ENCODE assay signal across 7 cellular contexts in the genomic region with DNA sequence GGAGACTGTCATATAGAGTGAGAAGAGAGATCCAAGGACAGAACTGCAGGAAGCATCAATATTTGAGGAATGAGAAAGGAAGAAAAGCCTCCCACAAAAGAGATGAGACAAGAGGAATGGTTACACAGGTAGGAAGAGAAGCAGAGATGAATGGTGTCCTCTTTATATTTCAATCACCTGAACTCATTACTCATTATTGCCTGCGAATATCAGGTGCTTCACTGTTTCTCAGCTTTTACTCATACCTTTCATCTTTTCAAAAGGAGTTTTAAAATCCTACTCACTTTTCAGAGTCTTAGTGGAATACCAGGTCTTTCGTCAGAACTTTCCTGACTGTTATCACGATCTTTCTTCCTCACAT. TPM values are rescaled to one million over a fixed set of nuclear protein-coding genes. Genes with fewer than 3 reads are reported as not detected.
A peak's percentile ranks its signal among the peaks of the same experiment; 100 is the strongest.
DNase-seq lines count a peak whose midpoint lies in the region; ATAC-seq and TF ChIP-seq lines count a peak whose summit lies in the region.

No MANE protein-coding gene starts in this region.

- H3K27me3 ChIP-seq in WERI-Rb-1 (ENCODE audit: insufficient read depth, low read depth, severe bottlenecking) = no peaks in the 10 kb centered on the region

- H3K4me1 Mint-ChIP-seq in MCF 10A (ENCODE audit: insufficient read depth, unreplicated experiment) = peaks cover 9% of the 10 kb centered on the region
- peaks cover 13 to 16% of the 10 kb centered on the region in 2 donors for H3K4me1 Mint-ChIP-seq in natural killer cell treated with Interleukin-12 subunit alpha and Interleukin-12 subunit beta and Interleukin-15 and Interleukin-18, amount 100 ng/mL, for 72 hours (ENCODE audit: low read depth in 2 of 2)

- H3K9me3 Mint-ChIP-seq in MCF 10A (ENCODE audit: unreplicated experiment) = no peaks in the 10 kb centered on the region
- H3K9me3 Mint-ChIP-seq in natural killer cell treated with Interleukin-12 subunit alpha and Interleukin-12 subunit beta and Interleukin-15 and Interleukin-18, amount 100 ng/mL, for 72 hours = peaks cover 9% of the 10 kb centered on the region

- DNase-seq in MCF 10A (ENCODE audit: unreplicated experiment) = no peak
- no peak for DNase-seq in natural killer cell treated with Interleukin-12 subunit alpha and Interleukin-12 subunit beta and Interleukin-15 and Interleukin-18, amount 100 ng/mL, for 72 hours (ENCODE audit: low spot score)
- DNase-seq in COR-L47 (lab: John Stamatoyannopoulos, UW) = no peak
- no peak for DNase-seq in WERI-Rb-1
- no peak for DNase-seq in kidney tubule cell (ENCODE audit: low spot score)

- CTCF ChIA-PET in MCF 10A (lab: Yijun Ruan, JAX) = interaction anchor here (0.9 to 6.5 kb wide), 2 partner anchors 14 to 76 kb away, joined by 5 to 58 read pairs; no protein-coding TSS in a partner anchor

- H3K27ac Mint-ChIP-seq in MCF 10A (ENCODE audit: low read depth, unreplicated experiment) = peak overlapping the region; percentile 65
- peak overlapping the region; percentile 79 to 90 for H3K27ac Mint-ChIP-seq in natural killer cell treated with Interleukin-12 subunit alpha and Interleukin-12 subunit beta and Interleukin-15 and Interleukin-18, amount 100 ng/mL, for 72 hours

- no peaks in the 10 kb centered on the region for H3K9me3 ChIP-seq in WERI-Rb-1 (ENCODE audit: severe bottlenecking)

- no peak overlapping the region for H3K4me3 ChIP-seq in WERI-Rb-1 (ENCODE audit: low read depth, low read length)

- no peak overlapping the region for H3K27ac ChIP-seq in WERI-Rb-1

- intact Hi-C loops in MCF 10A (cut with micrococcal nuclease) = no loop called here

- peak overlapping the region; percentile 75 for H3K4me3 Mint-ChIP-seq in MCF 10A (ENCODE audit: unreplicated experiment)
- H3K4me3 Mint-ChIP-seq in natural killer cell treated with Interleukin-12 subunit alpha and Interleukin-12 subunit beta and Interleukin-15 and Interleukin-18, amount 100 ng/mL, for 72 hours = peak overlapping the region; percentile 93

- ATAC-seq in GM19438 (IDR thresholded peaks at IDR 0.05; ENCODE audit: low read depth, unreplicated experiment) (peak; percentile 36), HG03060 (IDR thresholded peaks at IDR 0.05; ENCODE audit: low read depth, unreplicated experiment) (peak; percentile 10)
- ATAC-seq in natural killer cell treated with Interleukin-12 subunit alpha and Interleukin-12 subunit beta and Interleukin-15 and Interleukin-18, amount 100 ng/mL, for 72 hours = peak in 1 of 2 donors; percentile 40

- BruUV-seq in MCF 10A (replicated peaks; lab: Mats Ljungman, UMichigan) = TSS peak; percentile 68

- no peaks in the 10 kb centered on the region for H3K36me3 ChIP-seq in WERI-Rb-1

- H3K36me3 Mint-ChIP-seq in MCF 10A (ENCODE audit: insufficient read depth, unreplicated experiment) = no peaks in the 10 kb centered on the region
- peaks cover 10% of the 10 kb centered on the region for H3K36me3 Mint-ChIP-seq in natural killer cell treated with Interleukin-12 subunit alpha and Interleukin-12 subunit beta and Interleukin-15 and Interleukin-18, amount 100 ng/mL, for 72 hours

- POLR2A ChIA-PET in MCF 10A (lab: Yijun Ruan, JAX) = interaction anchor here (0.7 to 2.2 kb wide), 8 partner anchors 11 to 66 kb away, joined by 3 to 8 read pairs (median 5); a partner anchor contains a TSS

- no peaks in the 10 kb centered on the region for H3K27me3 Mint-ChIP-seq in MCF 10A (ENCODE audit: insufficient read depth, unreplicated experiment)
- H3K27me3 Mint-ChIP-seq in natural killer cell treated with Interleukin-12 subunit alpha and Interleukin-12 subunit beta and Interleukin-15 and Interleukin-18, amount 100 ng/mL, for 72 hours = peaks cover 6 to 16% of the 10 kb centered on the region in 2 donors

- TF ChIP-seq CTCF in MCF 10A (IDR thresholded peaks at IDR 0.05; ENCODE audit: unreplicated experiment) = no peak
- no peak for TF ChIP-seq CTCF in WERI-Rb-1 (IDR thresholded peaks at IDR 0.05; ENCODE audit: low read depth, low read length)

RNA-seq across cellular contexts. Expression of a gene that starts 14.9 kb away (rescaled TPM):
- total RNA-seq in MCF 10A (2022) = 117 and 134 TPM in 2 replicates
- 10 to 100 TPM; 76.7 to 89.9 TPM for total RNA-seq in natural killer cell treated with Interleukin-12 subunit alpha and Interleukin-12 subunit beta and Interleukin-15 and Interleukin-18, amount 100 ng/mL, for 72 hours

RNA-seq across cellular contexts. Expression of a gene that starts 37.9 kb away (rescaled TPM):
- 0.42 and 0.61 TPM in 2 replicates for total RNA-seq in MCF 10A (2022)
- total RNA-seq in natural killer cell treated with Interleukin-12 subunit alpha and Interleukin-12 subunit beta and Interleukin-15 and Interleukin-18, amount 100 ng/mL, for 72 hours = under 1 TPM; 0.17 to 0.36 TPM
